Comparison of ENCODE assay signal across 12 cellular contexts in the genomic region with DNA sequence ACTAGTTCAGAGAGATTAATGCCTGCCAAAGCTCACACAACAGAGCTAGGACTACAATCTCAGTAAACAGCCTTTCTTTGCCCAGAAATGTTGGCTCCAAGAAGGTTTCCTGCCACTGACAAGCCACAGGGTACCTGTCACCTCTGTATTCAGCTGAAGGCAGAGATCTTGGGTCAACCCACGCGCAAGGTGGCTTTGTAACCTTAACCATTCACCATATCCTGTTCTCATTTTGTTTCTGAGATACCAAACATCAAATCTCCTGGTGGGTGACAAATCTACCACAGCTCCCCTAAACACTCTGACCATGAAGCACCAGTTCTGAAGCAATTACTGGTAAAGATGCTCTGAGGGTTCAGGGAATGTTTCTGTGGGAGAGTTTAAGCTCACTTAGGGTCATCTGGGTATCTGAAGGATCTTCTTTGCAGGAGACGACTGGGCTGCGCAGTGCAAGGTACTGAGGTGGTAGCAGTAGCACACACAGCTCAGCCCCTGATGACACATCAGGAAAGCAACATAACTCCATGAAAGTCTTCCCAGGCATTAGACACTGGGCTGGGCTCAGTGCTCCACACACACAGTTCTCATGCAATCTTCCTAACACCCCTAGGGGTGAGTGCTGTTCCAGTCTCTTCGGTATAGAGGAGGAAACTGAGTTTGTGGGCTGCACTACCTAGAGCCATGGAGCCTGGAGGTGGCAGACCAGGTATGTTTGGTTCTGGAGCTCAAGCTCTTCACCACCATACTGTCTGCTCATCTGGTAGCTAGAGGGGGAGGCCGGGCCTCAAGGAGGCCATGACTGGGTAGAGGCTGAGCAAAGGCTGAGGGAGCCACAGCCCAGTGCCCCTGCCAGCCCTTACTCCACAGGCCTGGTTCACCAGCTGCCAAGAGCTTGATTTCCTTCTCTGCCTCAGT. TPM values are rescaled to one million over a fixed set of nuclear protein-coding genes. Genes with fewer than 3 reads are reported as not detected.
A peak's percentile ranks its signal among the peaks of the same experiment; 100 is the strongest.
DNase-seq lines count a peak whose midpoint lies in the region; ATAC-seq lines count a peak whose summit lies in the region.
"Had no signal": no experiment of that assay in that cellular context is flagged by ENCODE, and none has a peak within 500 bp of the region (broad histone marks: within the 10 kb centered on the region; RNA-seq: fewer than 3 reads in every experiment).

No MANE protein-coding gene starts in this region.

- peaks cover 71% of the 10 kb centered on the region for H3K4me1 Mint-ChIP-seq in activated T-cell treated with anti-CD3 and anti-CD28 coated beads, Interleukin-2, amount 50 U/mL, for 72 hours (ENCODE audit: low read depth)
- H3K4me1 Mint-ChIP-seq in stimulated activated naive CD8-positive, alpha-beta T cell treated with anti-CD3 and anti-CD28 coated beads, Interleukin-15, Interleukin-2, amounts not matched to agents 100 ng/mL and 50 ng/mL, for 24 hours (ENCODE audit: low read depth), result peaks cover 80% of the 10 kb centered on the region
- H3K4me1 Mint-ChIP-seq: memory B cell had no signal

- H3K27ac ChIP-seq in mucosa of rectum (ENCODE audit: low read depth in 2 of 2, low read length in 2 of 2), result peak overlapping the region; percentile 24 to 32

- H3K9me3 ChIP-seq in mucosa of rectum (ENCODE audit: control insufficient read depth in 2 of 2, low read length in 2 of 2), result no peaks in the 10 kb centered on the region

- H3K9ac ChIP-seq in mucosa of rectum (ENCODE audit: low read depth in 1 of 2, low read length in 2 of 2), result no peak overlapping the region

- H3K27me3 Mint-ChIP-seq in activated T-cell treated with anti-CD3 and anti-CD28 coated beads, Interleukin-2, amount 50 U/mL, for 72 hours (ENCODE audit: low read depth), result no peaks in the 10 kb centered on the region
- no peaks in the 10 kb centered on the region for H3K27me3 Mint-ChIP-seq in stimulated activated naive CD8-positive, alpha-beta T cell treated with anti-CD3 and anti-CD28 coated beads, Interleukin-15, Interleukin-2, amounts not matched to agents 100 ng/mL and 50 ng/mL, for 24 hours
- H3K27me3 Mint-ChIP-seq: dendritic cell treated with granulocyte-macrophage colony-stimulating factor and Interleukin-4, amounts not matched to agents 40 ng/mL and 50 ng/mL, for 4 days; memory B cell had no signal

- peak; percentile 81 to 88 for ATAC-seq in activated T-cell treated with anti-CD3 and anti-CD28 coated beads, Interleukin-2, amount 50 U/mL, for 72 hours (replicated peaks in 1 of 2)

- H3K4me1 ChIP-seq in mucosa of rectum (ENCODE audit: control insufficient read depth in 2 of 2, insufficient read depth in 2 of 2, low read length in 2 of 2), result peaks cover 2 to 9% of the 10 kb centered on the region in 2 donors

- H3K27ac Mint-ChIP-seq in activated T-cell treated with anti-CD3 and anti-CD28 coated beads, Interleukin-2, amount 50 U/mL, for 72 hours, result peak overlapping the region; percentile 89
- H3K27ac Mint-ChIP-seq in stimulated activated naive CD8-positive, alpha-beta T cell treated with anti-CD3 and anti-CD28 coated beads, Interleukin-15, Interleukin-2, amounts not matched to agents 100 ng/mL and 50 ng/mL, for 24 hours, result peak overlapping the region; percentile 22
- H3K27ac Mint-ChIP-seq: dendritic cell treated with granulocyte-macrophage colony-stimulating factor and Interleukin-4, amounts not matched to agents 40 ng/mL and 50 ng/mL, for 4 days; memory B cell had no signal

- no peak overlapping the region for H3K4me3 ChIP-seq in mucosa of rectum (ENCODE audit: low read length in 2 of 2)

- H3K4me3 Mint-ChIP-seq in activated T-cell treated with anti-CD3 and anti-CD28 coated beads, Interleukin-2, amount 50 U/mL, for 72 hours, result peak overlapping the region; percentile 33 to 45
- H3K4me3 Mint-ChIP-seq in stimulated activated naive CD8-positive, alpha-beta T cell treated with anti-CD3 and anti-CD28 coated beads, Interleukin-15, Interleukin-2, amounts not matched to agents 100 ng/mL and 50 ng/mL, for 24 hours, result peak overlapping the region; percentile 12
- H3K4me3 Mint-ChIP-seq: dendritic cell treated with granulocyte-macrophage colony-stimulating factor and Interleukin-4, amounts not matched to agents 40 ng/mL and 50 ng/mL, for 4 days; memory B cell had no signal

- peak; percentile 23 for DNase-seq in T-helper 9 cell
- DNase-seq in activated T-cell treated with anti-CD3 and anti-CD28 coated beads, Interleukin-2, amount 50 U/mL, for 72 hours, result peak; percentile 80 to 85
- no peak for DNase-seq in NCI-H2029 treated with DMSO at 0.1 percent for 48 hours (lab: John Stamatoyannopoulos, UW)
- DNase-seq in RPMI8226, result no peak
- DNase-seq in NCI-H526 treated with DMSO at 0.1 percent for 48 hours (lab: John Stamatoyannopoulos, UW), result no peak
- DNase-seq: NCI-H524 had no signal

- H3K9me3 Mint-ChIP-seq in activated T-cell treated with anti-CD3 and anti-CD28 coated beads, Interleukin-2, amount 50 U/mL, for 72 hours, result no peaks in the 10 kb centered on the region
- no peaks in the 10 kb centered on the region for H3K9me3 Mint-ChIP-seq in stimulated activated naive CD8-positive, alpha-beta T cell treated with anti-CD3 and anti-CD28 coated beads, Interleukin-15, Interleukin-2, amounts not matched to agents 100 ng/mL and 50 ng/mL, for 24 hours
- H3K9me3 Mint-ChIP-seq: dendritic cell treated with granulocyte-macrophage colony-stimulating factor and Interleukin-4, amounts not matched to agents 40 ng/mL and 50 ng/mL, for 4 days; memory B cell had no signal

- no peaks in the 10 kb centered on the region for H3K27me3 ChIP-seq in mucosa of rectum (ENCODE audit: control insufficient read depth in 2 of 2, insufficient read depth in 2 of 2, low read length in 2 of 2)

- peaks cover 86 to 91% of the 10 kb centered on the region in 2 donors for H3K36me3 ChIP-seq in mucosa of rectum (ENCODE audit: control insufficient read depth in 2 of 2, insufficient read depth in 2 of 2, low read length in 2 of 2)

- peaks cover 53 to 59% of the 10 kb centered on the region in 2 donors for H3K36me3 Mint-ChIP-seq in activated T-cell treated with anti-CD3 and anti-CD28 coated beads, Interleukin-2, amount 50 U/mL, for 72 hours (ENCODE audit: insufficient read depth in 2 of 2)
- H3K36me3 Mint-ChIP-seq in stimulated activated naive CD8-positive, alpha-beta T cell treated with anti-CD3 and anti-CD28 coated beads, Interleukin-15, Interleukin-2, amounts not matched to agents 100 ng/mL and 50 ng/mL, for 24 hours (ENCODE audit: low read depth), result peaks cover 85% of the 10 kb centered on the region

RNA-seq across cellular contexts. Expression of gene CXCR6, which starts 7.7 kb away (rescaled TPM):
- 10 to 100 TPM in 1 of 2 donors, 1 to 10 TPM in 1; 2.0 to 13.1 TPM for total RNA-seq in activated T-cell treated with anti-CD3 and anti-CD28 coated beads, Interleukin-2, amount 50 U/mL, for 72 hours
- total RNA-seq: glomerular endothelial cell, SK-MEL-5 had no signal

RNA-seq across cellular contexts. Expression of gene FYCO1, which starts 44.7 kb away (rescaled TPM):
- 10 to 100 TPM; 17.6 to 25.1 TPM for total RNA-seq in activated T-cell treated with anti-CD3 and anti-CD28 coated beads, Interleukin-2, amount 50 U/mL, for 72 hours

Comparison
In these comparisons a context has a peak if more than half of its experiments do, and no peak if none do; other contexts are left out.
1. DNase-seq: peak in T-helper 9 cell (single experiment) and activated T-cell treated with anti-CD3 and anti-CD28 coated beads, Interleukin-2, amount 50 U/mL, for 72 hours (2 of 2); none in NCI-H2029 treated with DMSO at 0.1 percent for 48 hours (single experiment), RPMI8226 (single experiment) and NCI-H526 treated with DMSO at 0.1 percent for 48 hours (single experiment).